16 cellular contexts compared by ENCODE assay signal in genomic region chr6:158639056-158639455, GRCh38. TPM values are rescaled to one million over a fixed set of nuclear protein-coding genes. Genes with fewer than 3 reads are reported as not detected.
A peak's percentile ranks its signal among the peaks of the same experiment; 100 is the strongest.
DNase-seq lines count a peak whose midpoint lies in the region; ATAC-seq and TF ChIP-seq lines count a peak whose summit lies in the region.
"Had no signal": no experiment of that assay in that cellular context is flagged by ENCODE, and none has a peak within 500 bp of the region (broad histone marks: within the 10 kb centered on the region; RNA-seq: fewer than 3 reads in every experiment).

No MANE protein-coding gene starts in this region.

- no peaks in the 10 kb centered on the region for H3K9me3 Mint-ChIP-seq in activated T-helper 1 cell treated with anti-CD3 and anti-CD28 coated beads, Interleukin-12 subunit alpha, Interleukin-12 subunit beta, Interleukin-2, Interleukin-4 antibody, amounts not matched to agents 30 ng/mL and 10 ng/mL and 1 ng/mL, durations not matched to agents 14 hours and 24 hours and 36 hours
- no peaks in the 10 kb centered on the region for H3K9me3 Mint-ChIP-seq in mesothelial cell of epicardium
- H3K9me3 Mint-ChIP-seq: WTC11 had no signal

- H3K27me3 ChIP-seq in cardiac muscle cell (no peaks in the 10 kb centered on the region), stomach (no peaks in the 10 kb centered on the region)
- H3K27me3 ChIP-seq: Peyer's patch, suprapubic skin had no signal

- 84 to 96% (median 90%) methylated on average over 4 to 5 of the region's 5 CpGs for WGBS in stomach, 5 donors

- H3K4me3 Mint-ChIP-seq in activated T-helper 1 cell treated with anti-CD3 and anti-CD28 coated beads, Interleukin-12 subunit alpha, Interleukin-12 subunit beta, Interleukin-2, Interleukin-4 antibody, amounts not matched to agents 30 ng/mL and 10 ng/mL and 1 ng/mL, durations not matched to agents 14 hours and 24 hours and 36 hours: no peak overlapping the region
- H3K4me3 Mint-ChIP-seq in mesothelial cell of epicardium: no peak overlapping the region
- H3K4me3 Mint-ChIP-seq: WTC11 had no signal

- H3K4me3 ChIP-seq in cardiac muscle cell (no peak overlapping the region), stomach (no peak overlapping the region)
- H3K4me3 ChIP-seq: GM12878, Peyer's patch, suprapubic skin had no signal

- H3K27ac ChIP-seq in cardiac muscle cell: peak overlapping the region; percentile 42
- H3K27ac ChIP-seq in stomach: peak overlapping the region in 1 of 5 donors; percentile 7
- H3K27ac ChIP-seq: suprapubic skin had no signal

- ATAC-seq in HG03354 (IDR thresholded peaks at IDR 0.05; ENCODE audit: poor library complexity, severe bottlenecking, unreplicated experiment): no peak
- ATAC-seq: WTC11 had no signal

- H3K36me3 ChIP-seq in cardiac muscle cell: peaks cover 24% of the 10 kb centered on the region
- H3K36me3 ChIP-seq in stomach: peaks cover 10 to 61% (median 40%) of the 10 kb centered on the region in 4 donors

- H3K9me3 ChIP-seq in cardiac muscle cell (ENCODE audit: low read depth) (no peaks in the 10 kb centered on the region), stomach (no peaks in the 10 kb centered on the region)
- H3K9me3 ChIP-seq: Peyer's patch, suprapubic skin had no signal

- no peaks in the 10 kb centered on the region for H3K27me3 Mint-ChIP-seq in activated T-helper 1 cell treated with anti-CD3 and anti-CD28 coated beads, Interleukin-12 subunit alpha, Interleukin-12 subunit beta, Interleukin-2, Interleukin-4 antibody, amounts not matched to agents 30 ng/mL and 10 ng/mL and 1 ng/mL, durations not matched to agents 14 hours and 24 hours and 36 hours (ENCODE audit: insufficient read depth)
- H3K27me3 Mint-ChIP-seq in mesothelial cell of epicardium (ENCODE audit: low read depth): no peaks in the 10 kb centered on the region

- H3K4me1 Mint-ChIP-seq in activated T-helper 1 cell treated with anti-CD3 and anti-CD28 coated beads, Interleukin-12 subunit alpha, Interleukin-12 subunit beta, Interleukin-2, Interleukin-4 antibody, amounts not matched to agents 30 ng/mL and 10 ng/mL and 1 ng/mL, durations not matched to agents 14 hours and 24 hours and 36 hours (ENCODE audit: low read depth): peaks cover 67% of the 10 kb centered on the region
- H3K4me1 Mint-ChIP-seq in mesothelial cell of epicardium: peaks cover 50% of the 10 kb centered on the region

- DNase-seq in cardiac muscle cell (ENCODE audit: low read depth in 1 of 2, low spot score in 1 of 2) (no peak), cardiac septum (ENCODE audit: low spot score) (no peak), mesothelial cell of epicardium (ENCODE audit: low spot score in 2 of 2, unreplicated experiment in 2 of 2) (no peak), stomach (peak; percentile 10), NCI-H524 treated with DMSO at 0.1 percent for 48 hours (lab: John Stamatoyannopoulos, UW) (no peak), activated gamma-delta T cell (lab: John Stamatoyannopoulos, UW) (no peak)
- DNase-seq in activated T-helper 1 cell treated with anti-CD3 and anti-CD28 coated beads, Interleukin-12 subunit alpha, Interleukin-12 subunit beta, Interleukin-2, Interleukin-4 antibody, amounts not matched to agents 30 ng/mL and 10 ng/mL and 1 ng/mL, durations not matched to agents 14 hours and 24 hours and 36 hours (ENCODE audit: low spot score): no peak
- DNase-seq: cortex of kidney, H7, Karpas-422, NCI-H1417, Peyer's patch had no signal

- peak overlapping the region; percentile 50 for H3K27ac Mint-ChIP-seq in activated T-helper 1 cell treated with anti-CD3 and anti-CD28 coated beads, Interleukin-12 subunit alpha, Interleukin-12 subunit beta, Interleukin-2, Interleukin-4 antibody, amounts not matched to agents 30 ng/mL and 10 ng/mL and 1 ng/mL, durations not matched to agents 14 hours and 24 hours and 36 hours
- H3K27ac Mint-ChIP-seq in mesothelial cell of epicardium: peak overlapping the region; percentile 49
- H3K27ac Mint-ChIP-seq: WTC11 had no signal

- TF ChIP-seq EP300 in stomach (IDR thresholded peaks at IDR 0.05): no peak

- no peak for TF ChIP-seq POLR2A in stomach (IDR thresholded peaks at IDR 0.05)

- H3K4me1 ChIP-seq in cardiac muscle cell (ENCODE audit: low read depth) (peaks cover 36% of the 10 kb centered on the region), stomach (peaks cover 31 to 55% (median 44%) of the 10 kb centered on the region in 4 donors)

- no peak for TF ChIP-seq CTCF in cardiac muscle cell (IDR thresholded peaks at IDR 0.05; ENCODE audit: low read depth, low read length)
- TF ChIP-seq CTCF in mesothelial cell of epicardium (IDR thresholded peaks at IDR 0.05; ENCODE audit: unreplicated experiment): no peak
- TF ChIP-seq CTCF in stomach (IDR thresholded peaks at IDR 0.05): no peak

- H3K36me3 Mint-ChIP-seq in activated T-helper 1 cell treated with anti-CD3 and anti-CD28 coated beads, Interleukin-12 subunit alpha, Interleukin-12 subunit beta, Interleukin-2, Interleukin-4 antibody, amounts not matched to agents 30 ng/mL and 10 ng/mL and 1 ng/mL, durations not matched to agents 14 hours and 24 hours and 36 hours (ENCODE audit: low read depth): peaks cover 65% of the 10 kb centered on the region
- H3K36me3 Mint-ChIP-seq in mesothelial cell of epicardium: peaks cover 34% of the 10 kb centered on the region

- intact Hi-C loops in cardiac septum (cut with DNase I): no loop called here
- intact Hi-C loops in activated T-helper 1 cell treated with anti-CD3 and anti-CD28 coated beads, Interleukin-12 subunit alpha, Interleukin-12 subunit beta, Interleukin-2, Interleukin-4 antibody, amounts not matched to agents 30 ng/mL and 10 ng/mL and 1 ng/mL, durations not matched to agents 14 hours and 24 hours and 36 hours (cut with micrococcal nuclease): no loop called here
- intact Hi-C loops in stomach (cut with DNase I; ENCODE audit: low total_unique reads): no loop called here

RNA-seq across cellular contexts. Expression of gene DYNLT1, which starts 5.5 kb away (rescaled TPM):
- total RNA-seq in cardiac muscle cell (86.5 and 102 TPM in 2 replicates), cardiac septum (131 TPM), mesothelial cell of epicardium (142 to 148 TPM (median 145 TPM) in 3 replicates), stomach (100 to 1,000 TPM in 3 of 5 donors, 10 to 100 TPM in 1, 1 to 10 TPM in 1; 5.8 to 294 (median 102) TPM)
- polyA plus RNA-seq in cardiac muscle cell (423 and 459 TPM in 2 replicates), stomach (100 to 1,000 TPM; 183 to 208 (median 196) TPM)
- total RNA-seq in activated T-helper 1 cell treated with anti-CD3 and anti-CD28 coated beads, Interleukin-12 subunit alpha, Interleukin-12 subunit beta, Interleukin-2, Interleukin-4 antibody, amounts not matched to agents 30 ng/mL and 10 ng/mL and 1 ng/mL, durations not matched to agents 14 hours and 24 hours and 36 hours: 103 and 105 TPM in 2 replicates

RNA-seq across cellular contexts. Expression of gene SYTL3, which starts 10.8 kb away (rescaled TPM):
- total RNA-seq in cardiac muscle cell: 6.7 and 9.9 TPM in 2 replicates
- polyA plus RNA-seq in cardiac muscle cell: 11.4 and 15.9 TPM in 2 replicates
- 5.7 TPM for total RNA-seq in cardiac septum
- 123 and 139 TPM in 2 replicates for total RNA-seq in activated T-helper 1 cell treated with anti-CD3 and anti-CD28 coated beads, Interleukin-12 subunit alpha, Interleukin-12 subunit beta, Interleukin-2, Interleukin-4 antibody, amounts not matched to agents 30 ng/mL and 10 ng/mL and 1 ng/mL, durations not matched to agents 14 hours and 24 hours and 36 hours
- total RNA-seq in mesothelial cell of epicardium: 5.4 to 6.1 TPM (median 5.5 TPM) in 3 replicates
- total RNA-seq in stomach: 10 to 100 TPM in 1 of 5 donors, 1 to 10 TPM in 4; 3.1 to 14.6 (median 8.1) TPM
- 1 to 10 TPM; 3.4 to 5.2 (median 3.9) TPM for polyA plus RNA-seq in stomach
